Comparison of ENCODE assay signal across 1 cellular context in the genomic region with DNA sequence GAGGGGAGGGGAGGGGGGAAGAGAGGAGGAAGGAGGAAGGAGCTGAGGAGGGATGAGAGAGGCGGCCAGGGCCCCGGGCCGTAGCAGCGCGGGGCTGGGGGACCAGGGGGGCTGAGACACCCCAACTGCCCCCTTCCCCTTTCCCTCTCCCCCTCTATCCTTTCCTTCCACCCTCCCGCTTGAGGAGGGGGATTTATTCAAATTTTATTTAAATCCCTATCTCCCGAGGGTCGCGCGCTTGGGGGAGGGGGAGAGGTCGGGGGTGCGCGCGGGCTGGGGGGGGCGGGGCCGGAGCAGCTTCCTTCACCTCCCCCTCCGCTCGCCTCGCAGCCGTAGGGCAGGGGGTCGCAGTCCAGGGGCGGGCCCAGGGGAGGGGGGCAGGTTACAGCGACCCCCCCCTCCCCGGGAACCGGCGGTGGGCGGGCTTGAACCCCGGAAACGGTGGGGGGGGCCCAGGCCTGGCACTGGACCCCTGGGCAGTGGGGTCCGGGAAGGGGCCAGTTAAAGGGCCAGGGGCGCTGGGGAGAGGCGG.
A peak's percentile ranks its signal among the peaks of the same experiment; 100 is the strongest.
TF ChIP-seq lines count a peak whose summit lies in the region.

A gene with protein sequence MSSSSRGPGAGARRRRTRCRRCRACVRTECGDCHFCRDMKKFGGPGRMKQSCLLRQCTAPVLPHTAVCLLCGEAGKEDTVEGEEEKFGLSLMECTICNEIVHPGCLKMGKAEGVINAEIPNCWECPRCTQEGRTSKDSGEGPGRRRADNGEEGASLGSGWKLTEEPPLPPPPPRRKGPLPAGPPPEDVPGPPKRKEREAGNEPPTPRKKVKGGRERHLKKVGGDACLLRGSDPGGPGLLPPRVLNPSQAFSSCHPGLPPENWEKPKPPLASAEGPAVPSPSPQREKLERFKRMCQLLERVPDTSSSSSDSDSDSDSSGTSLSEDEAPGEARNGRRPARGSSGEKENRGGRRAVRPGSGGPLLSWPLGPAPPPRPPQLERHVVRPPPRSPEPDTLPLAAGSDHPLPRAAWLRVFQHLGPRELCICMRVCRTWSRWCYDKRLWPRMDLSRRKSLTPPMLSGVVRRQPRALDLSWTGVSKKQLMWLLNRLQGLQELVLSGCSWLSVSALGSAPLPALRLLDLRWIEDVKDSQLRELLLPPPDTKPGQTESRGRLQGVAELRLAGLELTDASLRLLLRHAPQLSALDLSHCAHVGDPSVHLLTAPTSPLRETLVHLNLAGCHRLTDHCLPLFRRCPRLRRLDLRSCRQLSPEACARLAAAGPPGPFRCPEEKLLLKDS (plus strand): TSS at position 19 of the 532 bp plus-strand sequence. CDS start 2,183 bp downstream, outside the sequence.

TF ChIP-seq in H1, 55 proteins besides CTCF, POLR2A, EP300 and RAD21:
- TF ChIP-seq KDM1A (IDR thresholded peaks at IDR 0.05; ENCODE audit: borderline replicate concordance, low read length) (peak; percentile 62; the same call in 1 of the 2 replicates), USF2 (IDR thresholded peaks at IDR 0.05; ENCODE audit: low read length) (no peak), TEAD4 (IDR thresholded peaks at IDR 0.05; ENCODE audit: low read depth, low read length) (no peak), RBBP5 (IDR thresholded peaks at IDR 0.05; ENCODE audit: borderline replicate concordance, low read depth, low read length) (0 out of 2 replicates have a peak, but pooled peaks have one; percentile 3), NRF1 (IDR thresholded peaks at IDR 0.05; ENCODE audit: low read depth, low read length) (no peak), CBX5 (IDR thresholded peaks at IDR 0.05; ENCODE audit: low read depth, low read length) (no peak), KDM4A (IDR thresholded peaks at IDR 0.05; ENCODE audit: low read depth, low read length, severe bottlenecking) (peak; percentile 20), YY1 (IDR thresholded peaks at IDR 0.05; ENCODE audit: low read depth, low read length) (no peak), GABPA (IDR thresholded peaks at IDR 0.05; ENCODE audit: borderline replicate concordance, insufficient read depth, low read length) (no peak), KDM5A (IDR thresholded peaks at IDR 0.05; ENCODE audit: low read length) (no peak), ASH2L (IDR thresholded peaks at IDR 0.05; ENCODE audit: low read length) (no peak)
- TF ChIP-seq, protein P1, sequence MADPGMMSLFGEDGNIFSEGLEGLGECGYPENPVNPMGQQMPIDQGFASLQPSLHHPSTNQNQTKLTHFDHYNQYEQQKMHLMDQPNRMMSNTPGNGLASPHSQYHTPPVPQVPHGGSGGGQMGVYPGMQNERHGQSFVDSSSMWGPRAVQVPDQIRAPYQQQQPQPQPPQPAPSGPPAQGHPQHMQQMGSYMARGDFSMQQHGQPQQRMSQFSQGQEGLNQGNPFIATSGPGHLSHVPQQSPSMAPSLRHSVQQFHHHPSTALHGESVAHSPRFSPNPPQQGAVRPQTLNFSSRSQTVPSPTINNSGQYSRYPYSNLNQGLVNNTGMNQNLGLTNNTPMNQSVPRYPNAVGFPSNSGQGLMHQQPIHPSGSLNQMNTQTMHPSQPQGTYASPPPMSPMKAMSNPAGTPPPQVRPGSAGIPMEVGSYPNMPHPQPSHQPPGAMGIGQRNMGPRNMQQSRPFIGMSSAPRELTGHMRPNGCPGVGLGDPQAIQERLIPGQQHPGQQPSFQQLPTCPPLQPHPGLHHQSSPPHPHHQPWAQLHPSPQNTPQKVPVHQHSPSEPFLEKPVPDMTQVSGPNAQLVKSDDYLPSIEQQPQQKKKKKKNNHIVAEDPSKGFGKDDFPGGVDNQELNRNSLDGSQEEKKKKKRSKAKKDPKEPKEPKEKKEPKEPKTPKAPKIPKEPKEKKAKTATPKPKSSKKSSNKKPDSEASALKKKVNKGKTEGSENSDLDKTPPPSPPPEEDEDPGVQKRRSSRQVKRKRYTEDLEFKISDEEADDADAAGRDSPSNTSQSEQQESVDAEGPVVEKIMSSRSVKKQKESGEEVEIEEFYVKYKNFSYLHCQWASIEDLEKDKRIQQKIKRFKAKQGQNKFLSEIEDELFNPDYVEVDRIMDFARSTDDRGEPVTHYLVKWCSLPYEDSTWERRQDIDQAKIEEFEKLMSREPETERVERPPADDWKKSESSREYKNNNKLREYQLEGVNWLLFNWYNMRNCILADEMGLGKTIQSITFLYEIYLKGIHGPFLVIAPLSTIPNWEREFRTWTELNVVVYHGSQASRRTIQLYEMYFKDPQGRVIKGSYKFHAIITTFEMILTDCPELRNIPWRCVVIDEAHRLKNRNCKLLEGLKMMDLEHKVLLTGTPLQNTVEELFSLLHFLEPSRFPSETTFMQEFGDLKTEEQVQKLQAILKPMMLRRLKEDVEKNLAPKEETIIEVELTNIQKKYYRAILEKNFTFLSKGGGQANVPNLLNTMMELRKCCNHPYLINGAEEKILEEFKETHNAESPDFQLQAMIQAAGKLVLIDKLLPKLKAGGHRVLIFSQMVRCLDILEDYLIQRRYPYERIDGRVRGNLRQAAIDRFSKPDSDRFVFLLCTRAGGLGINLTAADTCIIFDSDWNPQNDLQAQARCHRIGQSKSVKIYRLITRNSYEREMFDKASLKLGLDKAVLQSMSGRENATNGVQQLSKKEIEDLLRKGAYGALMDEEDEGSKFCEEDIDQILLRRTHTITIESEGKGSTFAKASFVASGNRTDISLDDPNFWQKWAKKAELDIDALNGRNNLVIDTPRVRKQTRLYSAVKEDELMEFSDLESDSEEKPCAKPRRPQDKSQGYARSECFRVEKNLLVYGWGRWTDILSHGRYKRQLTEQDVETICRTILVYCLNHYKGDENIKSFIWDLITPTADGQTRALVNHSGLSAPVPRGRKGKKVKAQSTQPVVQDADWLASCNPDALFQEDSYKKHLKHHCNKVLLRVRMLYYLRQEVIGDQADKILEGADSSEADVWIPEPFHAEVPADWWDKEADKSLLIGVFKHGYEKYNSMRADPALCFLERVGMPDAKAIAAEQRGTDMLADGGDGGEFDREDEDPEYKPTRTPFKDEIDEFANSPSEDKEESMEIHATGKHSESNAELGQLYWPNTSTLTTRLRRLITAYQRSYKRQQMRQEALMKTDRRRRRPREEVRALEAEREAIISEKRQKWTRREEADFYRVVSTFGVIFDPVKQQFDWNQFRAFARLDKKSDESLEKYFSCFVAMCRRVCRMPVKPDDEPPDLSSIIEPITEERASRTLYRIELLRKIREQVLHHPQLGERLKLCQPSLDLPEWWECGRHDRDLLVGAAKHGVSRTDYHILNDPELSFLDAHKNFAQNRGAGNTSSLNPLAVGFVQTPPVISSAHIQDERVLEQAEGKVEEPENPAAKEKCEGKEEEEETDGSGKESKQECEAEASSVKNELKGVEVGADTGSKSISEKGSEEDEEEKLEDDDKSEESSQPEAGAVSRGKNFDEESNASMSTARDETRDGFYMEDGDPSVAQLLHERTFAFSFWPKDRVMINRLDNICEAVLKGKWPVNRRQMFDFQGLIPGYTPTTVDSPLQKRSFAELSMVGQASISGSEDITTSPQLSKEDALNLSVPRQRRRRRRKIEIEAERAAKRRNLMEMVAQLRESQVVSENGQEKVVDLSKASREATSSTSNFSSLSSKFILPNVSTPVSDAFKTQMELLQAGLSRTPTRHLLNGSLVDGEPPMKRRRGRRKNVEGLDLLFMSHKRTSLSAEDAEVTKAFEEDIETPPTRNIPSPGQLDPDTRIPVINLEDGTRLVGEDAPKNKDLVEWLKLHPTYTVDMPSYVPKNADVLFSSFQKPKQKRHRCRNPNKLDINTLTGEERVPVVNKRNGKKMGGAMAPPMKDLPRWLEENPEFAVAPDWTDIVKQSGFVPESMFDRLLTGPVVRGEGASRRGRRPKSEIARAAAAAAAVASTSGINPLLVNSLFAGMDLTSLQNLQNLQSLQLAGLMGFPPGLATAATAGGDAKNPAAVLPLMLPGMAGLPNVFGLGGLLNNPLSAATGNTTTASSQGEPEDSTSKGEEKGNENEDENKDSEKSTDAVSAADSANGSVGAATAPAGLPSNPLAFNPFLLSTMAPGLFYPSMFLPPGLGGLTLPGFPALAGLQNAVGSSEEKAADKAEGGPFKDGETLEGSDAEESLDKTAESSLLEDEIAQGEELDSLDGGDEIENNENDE (IDR thresholded peaks at IDR 0.05; ENCODE audit: insufficient replicate concordance, low read length), result no peak
